10 cellular contexts compared by ENCODE assay signal in the genomic region with DNA sequence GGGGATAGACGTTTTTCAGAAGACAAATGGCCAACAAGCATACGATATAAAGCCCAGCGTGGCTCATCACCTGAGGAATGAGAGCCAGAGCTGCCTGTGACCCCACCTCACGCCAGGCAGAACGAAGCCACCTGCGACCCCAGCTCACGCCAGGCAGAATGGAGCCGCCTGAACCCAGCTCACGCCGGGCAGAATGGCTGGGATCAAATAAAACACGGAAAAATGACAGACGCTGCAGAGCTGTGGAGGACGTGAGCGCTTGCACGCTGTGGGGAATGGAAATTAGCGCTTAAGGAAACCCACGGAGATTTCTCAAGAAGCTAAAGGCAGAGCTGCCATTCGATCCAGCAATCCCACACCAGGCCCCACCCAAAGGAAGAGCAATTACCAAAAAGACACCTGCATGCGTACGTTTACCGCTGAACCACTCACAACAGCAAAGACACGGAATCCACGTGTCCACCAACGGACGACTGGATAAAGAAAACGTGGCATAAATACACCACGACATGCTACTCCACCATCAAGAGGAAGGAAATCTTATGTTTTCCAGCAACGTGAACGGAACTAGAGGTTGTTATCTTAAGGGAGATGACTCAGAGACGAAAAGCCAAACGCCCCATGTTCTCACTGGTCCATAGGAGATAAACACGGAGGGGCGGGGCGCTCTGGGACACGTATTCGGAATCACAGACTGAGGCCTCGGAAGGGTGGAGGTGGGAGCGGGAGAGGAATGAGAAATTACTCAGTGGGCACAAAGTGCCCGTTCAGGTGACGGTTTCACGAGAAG. TPM values are rescaled to one million over a fixed set of nuclear protein-coding genes. Genes with fewer than 3 reads are reported as not detected.
DNase-seq lines count a peak whose midpoint lies in the region; FAIRE-seq and TF ChIP-seq lines count a peak whose summit lies in the region.
"Had no signal": no experiment of that assay in that cellular context is flagged by ENCODE, and none has a peak within 500 bp of the region (broad histone marks: within the 10 kb centered on the region; RNA-seq: fewer than 3 reads in every experiment).

No MANE protein-coding gene starts in this region.

- H3K27me3 ChIP-seq in CD8-positive, alpha-beta memory T cell (ENCODE audit: insufficient read depth, low read length, poor library complexity, severe bottlenecking): no peaks in the 10 kb centered on the region
- H3K27me3 ChIP-seq in fibroblast of lung (ENCODE audit: control insufficient read depth, insufficient read depth, low read length) (no peaks in the 10 kb centered on the region), neural progenitor cell (no peaks in the 10 kb centered on the region)

- H3K36me3 ChIP-seq in CD8-positive, alpha-beta memory T cell (ENCODE audit: insufficient read depth, low read length): peaks cover 34% of the 10 kb centered on the region
- peaks cover 32% of the 10 kb centered on the region for H3K36me3 ChIP-seq in fibroblast of lung (ENCODE audit: control insufficient read depth, insufficient read depth, low read length)
- no peaks in the 10 kb centered on the region for H3K36me3 ChIP-seq in neural progenitor cell

- POLR2A ChIA-PET in CD8-positive, alpha-beta memory T cell (lab: Charles Lee): no interaction called here
- POLR2A ChIA-PET in RWPE1 (lab: Yijun Ruan, JAX; ENCODE audit: low non-redundant PET): no interaction called here

- DNase-seq in CD8-positive, alpha-beta memory T cell: no peak
- DNase-seq in RWPE1 (ENCODE audit: low spot score) (no peak), fibroblast of lung (ENCODE audit: low read depth in 2 of 2) (peak; percentile 62 to 76), neural progenitor cell (ENCODE audit: low spot score) (no peak), DMS153 treated with DMSO at 0.1 percent for 48 hours (lab: John Stamatoyannopoulos, UW; ENCODE audit: unreplicated experiment) (no peak), RCC 7860 (ENCODE audit: low spot score) (no peak), GM03348 (ENCODE audit: low spot score) (no peak), midbrain (lab: John Stamatoyannopoulos, UW) (no peak)
- DNase-seq: NCI-H82, trophoblast cell had no signal

- peaks cover 0 to 60% (median 7%) of the 10 kb centered on the region in 3 donors for H3K36me3 Mint-ChIP-seq in CD8-positive, alpha-beta memory T cell
- peaks cover 7% of the 10 kb centered on the region for H3K36me3 Mint-ChIP-seq in neural progenitor cell

- H3F3A ChIP-seq in neural progenitor cell (ENCODE audit: low read depth): no peaks in the 10 kb centered on the region

- H2AFZ ChIP-seq in fibroblast of lung (ENCODE audit: low read length) (no peak overlapping the region), neural progenitor cell (replicated peaks) (no peak overlapping the region)

- H3K4me1 Mint-ChIP-seq in CD8-positive, alpha-beta memory T cell: peaks cover 0 to 5% (median 4%) of the 10 kb centered on the region in 3 donors
- H3K4me1 Mint-ChIP-seq in neural progenitor cell: no peaks in the 10 kb centered on the region

- H3K9me3 Mint-ChIP-seq in CD8-positive, alpha-beta memory T cell: no peaks in the 10 kb centered on the region
- no peaks in the 10 kb centered on the region for H3K9me3 Mint-ChIP-seq in neural progenitor cell

- H4K20me1 ChIP-seq in fibroblast of lung (ENCODE audit: control insufficient read depth, extremely low read depth, insufficient read depth, low read length): no peaks in the 10 kb centered on the region
- no peaks in the 10 kb centered on the region for H4K20me1 ChIP-seq in neural progenitor cell (ENCODE audit: low read depth)

- H3K9ac ChIP-seq in fibroblast of lung (ENCODE audit: insufficient read depth, low read length) (no peak overlapping the region), neural progenitor cell (no peak overlapping the region)

- FAIRE-seq in RCC 7860 (lab: Jason Lieb, UNC): no peak

- CTCF ChIA-PET in CD8-positive, alpha-beta memory T cell (lab: Charles Lee): no interaction called here
- CTCF ChIA-PET in RWPE1 (lab: Yijun Ruan, JAX): interaction anchor here (0.7 kb wide), 1 partner anchor 1073 kb away, joined by 3 read pairs; no protein-coding TSS in a partner anchor

- no peaks in the 10 kb centered on the region for H3K4me1 ChIP-seq in CD8-positive, alpha-beta memory T cell (ENCODE audit: insufficient read depth, low read length)
- H3K4me1 ChIP-seq in fibroblast of lung (ENCODE audit: control insufficient read depth, extremely low read depth, insufficient read depth, low read length) (no peaks in the 10 kb centered on the region), neural progenitor cell (no peaks in the 10 kb centered on the region)

- H3K4me2 ChIP-seq in fibroblast of lung (ENCODE audit: extremely low read depth, insufficient read depth, low read length) (no peak overlapping the region), neural progenitor cell (no peak overlapping the region)

- H3K27ac Mint-ChIP-seq in CD8-positive, alpha-beta memory T cell: peak overlapping the region in 1 of 8 donors; percentile 72
- no peak overlapping the region for H3K27ac Mint-ChIP-seq in neural progenitor cell

- peak overlapping the region in 1 of 7 donors; percentile 67 for H3K4me3 Mint-ChIP-seq in CD8-positive, alpha-beta memory T cell
- peak overlapping the region; percentile 21 for H3K4me3 Mint-ChIP-seq in neural progenitor cell

- H3K79me2 ChIP-seq in fibroblast of lung (ENCODE audit: control insufficient read depth, insufficient read depth, low read length) (no peaks in the 10 kb centered on the region), neural progenitor cell (ENCODE audit: low read depth) (no peaks in the 10 kb centered on the region)

- H3K9me3 ChIP-seq in CD8-positive, alpha-beta memory T cell (ENCODE audit: low read length): no peaks in the 10 kb centered on the region
- H3K9me3 ChIP-seq in fibroblast of lung (ENCODE audit: control insufficient read depth, insufficient read depth, low read depth, low read length) (no peaks in the 10 kb centered on the region), neural progenitor cell (ENCODE audit: low read depth) (no peaks in the 10 kb centered on the region)

- TF ChIP-seq CTCF in RWPE1 (conservative IDR thresholded peaks at IDR 0.05; ENCODE audit: low read depth) (no peak), fibroblast of lung (conservative IDR thresholded peaks at IDR 0.05 in 1 of 2, IDR thresholded peaks at IDR 0.05 in 1 of 2; ENCODE audit: low read depth in 1 of 2, low read length in 2 of 2) (no peak), neural progenitor cell (IDR thresholded peaks at IDR 0.05) (no peak)

- H3K4me3 ChIP-seq in CD8-positive, alpha-beta memory T cell (ENCODE audit: low read length): no peak overlapping the region
- no peak overlapping the region for H3K4me3 ChIP-seq in fibroblast of lung (replicated peaks in 1 of 4; ENCODE audit: control extremely low read depth in 1 of 4, insufficient read depth in 1 of 4, low read depth in 3 of 4, low read length in 4 of 4)
- H3K4me3 ChIP-seq in neural progenitor cell: no peak overlapping the region

- peaks cover 0 to 3% of the 10 kb centered on the region in 2 donors for H3K27me3 Mint-ChIP-seq in CD8-positive, alpha-beta memory T cell
- H3K27me3 Mint-ChIP-seq in neural progenitor cell (ENCODE audit: insufficient read depth, low read depth): no peaks in the 10 kb centered on the region

- peak overlapping the region; percentile 65 for H3K27ac ChIP-seq in CD8-positive, alpha-beta memory T cell (ENCODE audit: low read depth, low read length)
- peak overlapping the region; percentile 9; the same call in 1 of the 2 replicates for H3K27ac ChIP-seq in RWPE1
- H3K27ac ChIP-seq in fibroblast of lung (ENCODE audit: insufficient read depth, low read length): no peak overlapping the region
- H3K27ac ChIP-seq in neural progenitor cell: no peak overlapping the region

RNA-seq across cellular contexts. Expression of a gene that starts 30.7 kb away (rescaled TPM):
- total RNA-seq in CD8-positive, alpha-beta memory T cell: 1 to 10 TPM; 1.2 to 1.8 TPM
- 2.2 TPM for polyA plus RNA-seq in CD8-positive, alpha-beta memory T cell
- total RNA-seq in fibroblast of lung: 0.26 and 0.50 TPM in 2 replicates
- 0.54 and 0.56 TPM in 2 replicates for polyA plus RNA-seq in fibroblast of lung
- polyA plus RNA-seq in fibroblast of lung (2012): 0.18 and 0.82 TPM in 2 replicates
- polyA minus RNA-seq in fibroblast of lung (ENCODE audit: low replicate concordance): 6.3 and 6.4 TPM in 2 replicates
- not detected in 2 replicates for total RNA-seq in neural progenitor cell (ENCODE audit: low replicate concordance)

Comparison
In these comparisons a context has a peak if more than half of its experiments do, and no peak if none do; other contexts are left out.
1. DNase-seq: peak in fibroblast of lung (2 of 2); none in CD8-positive, alpha-beta memory T cell (0 of 5), RWPE1 (single experiment), neural progenitor cell (single experiment), DMS153 treated with DMSO at 0.1 percent for 48 hours (single experiment), RCC 7860 (single experiment), GM03348 (single experiment) and midbrain (single experiment).
2. H3K27ac ChIP-seq: peak in CD8-positive, alpha-beta memory T cell (single experiment) and RWPE1 (single experiment); none in fibroblast of lung (single experiment) and neural progenitor cell (single experiment).